ENCODE assay signal across 8 cellular contexts in the genomic region with DNA sequence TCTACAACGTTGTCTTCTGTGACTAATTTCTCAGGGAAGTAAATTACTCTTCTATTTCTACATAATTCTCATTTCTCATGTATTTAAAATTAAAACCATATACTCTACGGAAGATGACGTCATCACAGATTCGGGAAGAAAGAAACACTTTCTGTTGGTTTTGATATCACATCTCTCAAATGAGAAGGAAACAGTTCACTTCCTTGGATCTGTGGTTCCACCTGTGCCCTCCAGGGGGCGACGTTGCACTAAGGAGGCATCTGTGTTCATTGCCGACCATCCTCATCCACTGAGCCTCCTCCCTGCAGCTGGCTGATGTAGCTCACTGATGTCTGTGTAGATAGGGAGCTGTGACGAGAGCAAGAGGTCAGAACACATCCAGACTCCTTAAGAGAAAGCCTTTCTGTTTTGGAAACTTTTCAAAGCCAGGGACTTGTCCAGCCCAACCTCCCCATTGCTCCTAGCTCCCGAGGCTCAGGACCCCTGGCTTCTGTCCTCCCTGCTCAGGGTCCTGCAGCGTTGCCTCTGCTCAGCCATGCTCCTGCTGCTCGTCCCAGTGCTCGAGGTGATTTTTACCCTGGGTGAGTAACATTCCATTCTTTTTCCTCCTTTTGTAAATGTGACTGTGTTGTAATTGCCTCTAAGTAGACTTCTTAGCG.
A peak's percentile ranks its signal among the peaks of the same experiment; 100 is the strongest.
DNase-seq lines count a peak whose midpoint lies in the region; ATAC-seq and TF ChIP-seq lines count a peak whose summit lies in the region.

No MANE protein-coding gene starts in this region.

- TF ChIP-seq CTCF in fibroblast of villous mesenchyme (IDR thresholded peaks at IDR 0.05; ENCODE audit: insufficient read depth, low read depth, low read length), result peak; percentile 56

- ATAC-seq in GM18907 (IDR thresholded peaks at IDR 0.05; ENCODE audit: unreplicated experiment), result no peak

- DNase-seq in SKM-1 (lab: John Stamatoyannopoulos, UW; ENCODE audit: unreplicated experiment) (peak; percentile 1), SKM-1 treated with dmso at 0.1 percent for 144 hours (lab: John Stamatoyannopoulos, UW; ENCODE audit: unreplicated experiment) (no peak), NCI-H2227 treated with DMSO at 0.1 percent for 48 hours (lab: John Stamatoyannopoulos, UW) (peak; percentile 13), fibroblast of villous mesenchyme (ENCODE audit: low read depth) (no peak), GOT3 (lab: John Stamatoyannopoulos, UW) (no peak)
- peak; percentile 42 to 43 for DNase-seq in activated CD8-positive, alpha-beta memory T cell treated with anti-CD3 and anti-CD28 coated beads for 4 hours (ENCODE audit: low read depth in 2 of 2)
- peak; percentile 31 to 64 (median 42) for DNase-seq in stimulated activated CD4-positive, alpha-beta T cell treated with anti-CD3 and anti-CD28 coated beads, Interleukin-1b, Interleukin-23, amount 100 ng/mL, for 24 hours (ENCODE audit: low read depth in 4 of 4, low spot score in 1 of 4)

- H3K4me3 ChIP-seq in fibroblast of villous mesenchyme (ENCODE audit: low read depth, low read length), result no peak overlapping the region

Comparison
In these comparisons a context has a peak if more than half of its experiments do, and no peak if none do; other contexts are left out.
1. DNase-seq: peak in SKM-1 (single experiment), NCI-H2227 treated with DMSO at 0.1 percent for 48 hours (single experiment), activated CD8-positive, alpha-beta memory T cell treated with anti-CD3 and anti-CD28 coated beads for 4 hours (2 of 2) and stimulated activated CD4-positive, alpha-beta T cell treated with anti-CD3 and anti-CD28 coated beads, Interleukin-1b, Interleukin-23, amount 100 ng/mL, for 24 hours (4 of 4); none in SKM-1 treated with dmso at 0.1 percent for 144 hours (single experiment), fibroblast of villous mesenchyme (single experiment) and GOT3 (single experiment).